Comparison of ENCODE assay signal across 1 cellular context in genomic region chr2:64582774-64583340, GRCh38.
TF ChIP-seq lines count a peak whose summit lies in the region.

No MANE protein-coding gene starts in this region.

TF ChIP-seq in GM23338, 12 proteins besides CTCF, POLR2A, EP300 and RAD21 (continued from another document):
- TF ChIP-seq ZNF462 (CRISPR knock-in tag; IDR thresholded peaks at IDR 0.05) (no peak), ETS1 (IDR thresholded peaks at IDR 0.05) (no peak), EZH2phosphoT487 (IDR thresholded peaks at IDR 0.05; ENCODE audit: unreplicated experiment) (no peak), EZH2 (IDR thresholded peaks at IDR 0.05; ENCODE audit: low read depth, unreplicated experiment) (no peak), CREB1 (CRISPR knock-in tag; IDR thresholded peaks at IDR 0.05; ENCODE audit: low read depth) (no peak), REST (IDR thresholded peaks at IDR 0.05; ENCODE audit: unreplicated experiment) (no peak), ZNF331 (CRISPR knock-in tag; IDR thresholded peaks at IDR 0.05; ENCODE audit: low read depth) (no peak), POLR2AphosphoS5 (IDR thresholded peaks at IDR 0.05; ENCODE audit: low read depth) (no peak), ZNF114 (CRISPR knock-in tag; IDR thresholded peaks at IDR 0.05) (no peak), NANOG (IDR thresholded peaks at IDR 0.05; ENCODE audit: borderline replicate concordance) (no peak)
TF ChIP-seq in GM23338: peak in this region for 0.
